Comparison of ENCODE assay signal across 8 cellular contexts in the genomic region with DNA sequence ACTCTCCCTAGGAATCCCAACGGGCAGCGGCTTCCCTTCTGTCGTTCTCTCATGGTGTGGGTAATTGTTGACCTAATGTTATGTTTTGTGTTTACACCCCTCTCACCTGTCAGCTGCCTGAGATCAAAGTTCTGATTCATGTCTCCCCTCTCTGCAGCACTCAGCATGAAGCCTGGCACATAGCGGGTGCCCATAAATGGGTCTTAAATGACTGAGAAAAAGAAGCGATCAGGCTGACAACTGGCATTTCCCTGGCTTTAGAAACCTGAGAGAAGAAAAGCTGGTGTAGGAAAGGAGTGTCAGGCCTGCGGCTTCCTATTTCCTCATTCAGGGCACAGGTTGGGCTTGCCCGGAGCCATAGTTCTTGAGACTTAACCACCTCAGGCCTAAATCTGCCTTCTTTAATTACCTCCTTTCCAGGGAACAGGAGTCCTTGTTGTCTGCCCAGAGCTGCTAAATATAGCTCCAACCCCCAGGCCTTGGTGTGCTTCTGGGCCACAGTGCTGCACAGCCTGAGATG. TPM values are rescaled to one million over a fixed set of nuclear protein-coding genes. Genes with fewer than 3 reads are reported as not detected.
DNase-seq lines count a peak whose midpoint lies in the region; ATAC-seq and TF ChIP-seq lines count a peak whose summit lies in the region.

No MANE protein-coding gene starts in this region.

- H3K4me1 ChIP-seq in lung (ENCODE audit: control insufficient read depth in 2 of 2, insufficient read depth in 2 of 2, low read length in 2 of 2), result peaks cover 9 to 19% of the 10 kb centered on the region in 2 donors

- 47 to 58% methylated on average over 7 of the region's 7 CpGs for WGBS in lung, 2 donors

- H3K4me1 Mint-ChIP-seq in MCF 10A (ENCODE audit: insufficient read depth, unreplicated experiment), result peaks cover 38% of the 10 kb centered on the region

- intact Hi-C loops in MCF 10A (cut with micrococcal nuclease), result loop anchor here (5.0 to 10.0 kb wide), 2 partner anchors 33 to 441 kb away; partner anchors contain the start of genes BCL6 and LPP

- no peak overlapping the region for H3K4me3 ChIP-seq in lung

- POLR2A ChIA-PET in MCF 10A (lab: Yijun Ruan, JAX), result interaction anchor here (0.7 to 2.5 kb wide), 3 partner anchors 32 to 448 kb away, joined by 3 to 13 read pairs (median 9); partner anchors contain the start of genes BCL6 and LPP

- in situ Hi-C loops in ACHN (cut with HindIII; ENCODE audit: low pct_ligation_motif_present, low pct_unique_long_range_greater_than_20kb, low sequenced_read_pairs), result no loop called here

- H3K9me3 Mint-ChIP-seq in MCF 10A (ENCODE audit: unreplicated experiment), result no peaks in the 10 kb centered on the region

- no peaks in the 10 kb centered on the region for H3K36me3 Mint-ChIP-seq in MCF 10A (ENCODE audit: insufficient read depth, unreplicated experiment)

- H3K4me3 Mint-ChIP-seq in MCF 10A (ENCODE audit: unreplicated experiment), result no peak overlapping the region

- H3K9me3 ChIP-seq in lung (ENCODE audit: control insufficient read depth in 2 of 2, insufficient read depth in 1 of 2, low read length in 1 of 2), result no peaks in the 10 kb centered on the region

- no peaks in the 10 kb centered on the region for H3K27me3 ChIP-seq in lung (ENCODE audit: control insufficient read depth, insufficient read depth)

- peak; percentile 15 for DNase-seq in Ammon's horn (ENCODE audit: low spot score)
- DNase-seq in M059J (ENCODE audit: low read depth), result peak; percentile 84
- peak; percentile 38 for DNase-seq in MCF 10A (ENCODE audit: unreplicated experiment)
- DNase-seq in lung (ENCODE audit: low spot score), result peak; percentile 31
- no peak for DNase-seq in ACHN
- no peak for DNase-seq in mucosa of gallbladder (ENCODE audit: low spot score)

- CTCF ChIA-PET in MCF 10A (lab: Yijun Ruan, JAX), result interaction anchor here (0.6 to 0.9 kb wide), 5 partner anchors 21 to 468 kb away, joined by 3 to 4 read pairs (median 3); no protein-coding TSS in a partner anchor

- BruUV-seq in MCF 10A (replicated peaks; lab: Mats Ljungman, UMichigan), result no TSS peak

- no peaks in the 10 kb centered on the region for H3K27me3 Mint-ChIP-seq in MCF 10A (ENCODE audit: insufficient read depth, unreplicated experiment)

- peaks cover 0 to 3% of the 10 kb centered on the region in 2 donors for H3K36me3 ChIP-seq in lung (ENCODE audit: control insufficient read depth in 2 of 2, insufficient read depth in 2 of 2, low read length in 2 of 2)

- ATAC-seq in lung (ENCODE audit: insufficient read depth, low FRiP score) (peak; percentile 30), HG02973 (IDR thresholded peaks at IDR 0.05; ENCODE audit: unreplicated experiment) (no peak), GM19023 (IDR thresholded peaks at IDR 0.05; ENCODE audit: unreplicated experiment) (no peak)

- peak overlapping the region; percentile 61 to 87 for H3K27ac ChIP-seq in lung (ENCODE audit: low read depth in 1 of 2, low read length in 1 of 2)

- H3K27ac Mint-ChIP-seq in MCF 10A (ENCODE audit: low read depth, unreplicated experiment), result no peak overlapping the region

- TF ChIP-seq CTCF in MCF 10A (IDR thresholded peaks at IDR 0.05; ENCODE audit: unreplicated experiment) (no peak), lung (IDR thresholded peaks at IDR 0.05; ENCODE audit: control extremely low read depth, extremely low read depth) (no peak)

RNA-seq across cellular contexts. Expression of gene LPP, which starts 31.8 kb away (rescaled TPM):
- 23.2 and 32.6 TPM in 2 replicates for total RNA-seq in M059J (2014; rRNA removed; shearing (Covaris generic))
- total RNA-seq in MCF 10A (2022) (107 and 117 TPM in 2 replicates), lung (100 to 1,000 TPM; 118 to 219 TPM), mucosa of gallbladder (478 TPM)
- polyA plus RNA-seq in lung, result 10 to 100 TPM; 11.1 to 14.5 TPM

Comparison
In these comparisons a context has a peak if more than half of its experiments do, and no peak if none do; other contexts are left out.
1. DNase-seq: peak in Ammon's horn (single experiment), M059J (single experiment), MCF 10A (single experiment) and lung (single experiment); none in ACHN (single experiment) and mucosa of gallbladder (single experiment).